Comparison of ENCODE assay signal across 1 cellular context in the genomic region with DNA sequence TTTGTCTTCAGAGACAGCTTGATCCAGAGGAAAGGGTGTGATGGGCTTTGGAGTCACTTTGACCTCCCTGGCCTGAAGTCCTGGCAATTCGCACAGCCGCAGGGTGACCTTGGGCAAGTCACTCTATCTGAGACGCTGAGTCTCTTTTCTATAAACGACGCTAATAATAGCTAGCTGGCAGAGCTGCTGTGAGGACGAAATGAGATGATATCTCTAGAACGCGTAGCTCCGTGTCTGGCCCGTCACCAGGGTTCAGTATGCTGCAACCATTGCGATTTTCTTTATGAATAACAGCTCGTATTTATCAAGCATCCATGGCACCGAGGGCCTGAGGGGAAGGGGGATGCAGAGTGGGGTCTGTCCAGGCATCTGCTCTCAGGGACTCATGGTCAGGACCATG.
A peak's percentile ranks its signal among the peaks of the same experiment; 100 is the strongest.
TF ChIP-seq lines count a peak whose summit lies in the region.

No MANE protein-coding gene starts in this region.

TF ChIP-seq in SK-N-SH, 30 proteins besides CTCF, POLR2A, EP300 and RAD21 (continued from another document):
- TF ChIP-seq, protein P1, sequence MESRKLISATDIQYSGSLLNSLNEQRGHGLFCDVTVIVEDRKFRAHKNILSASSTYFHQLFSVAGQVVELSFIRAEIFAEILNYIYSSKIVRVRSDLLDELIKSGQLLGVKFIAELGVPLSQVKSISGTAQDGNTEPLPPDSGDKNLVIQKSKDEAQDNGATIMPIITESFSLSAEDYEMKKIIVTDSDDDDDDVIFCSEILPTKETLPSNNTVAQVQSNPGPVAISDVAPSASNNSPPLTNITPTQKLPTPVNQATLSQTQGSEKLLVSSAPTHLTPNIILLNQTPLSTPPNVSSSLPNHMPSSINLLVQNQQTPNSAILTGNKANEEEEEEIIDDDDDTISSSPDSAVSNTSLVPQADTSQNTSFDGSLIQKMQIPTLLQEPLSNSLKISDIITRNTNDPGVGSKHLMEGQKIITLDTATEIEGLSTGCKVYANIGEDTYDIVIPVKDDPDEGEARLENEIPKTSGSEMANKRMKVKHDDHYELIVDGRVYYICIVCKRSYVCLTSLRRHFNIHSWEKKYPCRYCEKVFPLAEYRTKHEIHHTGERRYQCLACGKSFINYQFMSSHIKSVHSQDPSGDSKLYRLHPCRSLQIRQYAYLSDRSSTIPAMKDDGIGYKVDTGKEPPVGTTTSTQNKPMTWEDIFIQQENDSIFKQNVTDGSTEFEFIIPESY (IDR thresholded peaks at IDR 0.05; ENCODE audit: borderline replicate concordance, low read depth), result no peak
- no peak for TF ChIP-seq RFX5 (IDR thresholded peaks at IDR 0.05; ENCODE audit: low read length)
- TF ChIP-seq RCOR1 (IDR thresholded peaks at IDR 0.05; ENCODE audit: low read length), result 0 out of 2 replicates have a peak, but pooled peaks have one; percentile 12
